Comparison of ENCODE assay signal across 8 cellular contexts in the genomic region with DNA sequence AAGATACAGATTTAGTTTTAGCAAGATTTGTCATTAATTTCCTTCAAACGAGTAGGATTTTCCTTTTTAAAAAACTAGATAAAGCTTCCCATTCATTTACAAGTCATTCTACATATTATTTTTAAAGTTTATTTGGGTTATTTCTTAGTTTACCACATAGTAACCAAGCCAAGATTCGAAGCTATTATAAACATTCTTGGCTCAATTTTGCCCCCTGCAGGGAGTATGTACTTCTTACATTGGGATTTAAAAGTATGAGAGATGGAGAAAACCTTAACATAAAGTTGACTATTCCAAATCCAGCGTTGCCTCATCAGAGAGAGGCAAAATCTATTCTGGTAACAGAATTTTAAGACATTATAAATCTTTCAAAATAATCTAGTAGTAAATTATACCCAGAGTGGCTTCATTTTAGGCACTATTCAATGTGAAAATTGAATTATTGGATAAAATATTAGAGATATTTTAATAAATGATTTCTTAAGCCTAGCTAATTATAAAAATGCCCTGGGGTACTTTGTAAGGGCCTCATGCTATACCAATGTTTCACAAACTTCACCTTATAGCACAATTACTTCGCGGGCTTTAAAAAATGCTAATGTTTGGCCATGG. TPM values are rescaled to one million over a fixed set of nuclear protein-coding genes. Genes with fewer than 3 reads are reported as not detected.
DNase-seq lines count a peak whose midpoint lies in the region; ATAC-seq and TF ChIP-seq lines count a peak whose summit lies in the region.

No MANE protein-coding gene starts in this region.

- H3K27ac ChIP-seq in stomach: no peak overlapping the region

- no peak for TF ChIP-seq EP300 in stomach (IDR thresholded peaks at IDR 0.05)

- TF ChIP-seq CTCF in GM13976 (IDR thresholded peaks at IDR 0.05; ENCODE audit: borderline replicate concordance, control extremely low read depth, extremely low read depth, insufficient read depth, missing control alignments) (peak; percentile 21), stomach (IDR thresholded peaks at IDR 0.05) (peak in 4 of 7 experiments; percentile 24 to 46 (median 35))

- no peak for TF ChIP-seq POLR2A in stomach (IDR thresholded peaks at IDR 0.05)

- intact Hi-C loops in stomach (cut with DNase I; ENCODE audit: low total_unique reads): loop anchor here (5.0 kb wide), 1 partner anchor 287 kb away; no protein-coding TSS in a partner anchor

- in situ Hi-C loops in ACHN (cut with HindIII; ENCODE audit: low pct_ligation_motif_present, low pct_unique_long_range_greater_than_20kb, low sequenced_read_pairs): no loop called here
- in situ Hi-C loops in GM13976 (cut with MboI; ENCODE audit: low sequenced_read_pairs, unreplicated experiment): loop anchor here (10.0 to 25.0 kb wide), 2 partner anchors 284 to 937 kb away; no protein-coding TSS in a partner anchor

- 35 to 45% (median 42%) methylated on average over 5 of the region's 5 CpGs for WGBS in stomach, 5 donors

- H3K4me1 ChIP-seq in stomach: no peaks in the 10 kb centered on the region

- H3K9me3 ChIP-seq in stomach: peaks cover 4 to 16% (median 6%) of the 10 kb centered on the region in 4 donors

- no peaks in the 10 kb centered on the region for H3K27me3 ChIP-seq in stomach

- no peaks in the 10 kb centered on the region for H3K36me3 ChIP-seq in stomach

- ATAC-seq in GM18858 (IDR thresholded peaks at IDR 0.05; ENCODE audit: unreplicated experiment): no peak
- no peak for ATAC-seq in HG03469 (IDR thresholded peaks at IDR 0.05; ENCODE audit: unreplicated experiment)

- DNase-seq in ACHN (peak; percentile 55), GM13976 (ENCODE audit: low spot score) (peak; percentile 18), OCI-M1 (lab: John Stamatoyannopoulos, UW) (peak; percentile 6), fibroblast of the conjunctiva (ENCODE audit: low read depth) (peak; percentile 71), stomach (no peak)
- DNase-seq in activated CD4-positive, alpha-beta T cell treated with anti-CD3 and anti-CD28 coated beads, Interleukin-2, amount 50 U/mL, for 4 hours: no peak

- H3K4me3 ChIP-seq in stomach: no peak overlapping the region

RNA-seq across cellular contexts. Expression of a gene that starts 39.1 kb away (rescaled TPM):
- 10 to 100 TPM in 1 of 5 donors, 1 to 10 TPM in 3, under 1 TPM in 1; under 0.01 to 42.8 (median 4.3) TPM for total RNA-seq in stomach
- under 1 TPM; 0.13 to 0.31 (median 0.19) TPM for polyA plus RNA-seq in stomach

Comparison
In these comparisons a context has a peak if more than half of its experiments do, and no peak if none do; other contexts are left out.
1. DNase-seq: peak in ACHN (single experiment), GM13976 (single experiment), OCI-M1 (single experiment) and fibroblast of the conjunctiva (single experiment); none in stomach (single experiment) and activated CD4-positive, alpha-beta T cell treated with anti-CD3 and anti-CD28 coated beads, Interleukin-2, amount 50 U/mL, for 4 hours (0 of 2).